1 cellular context compared by ENCODE assay signal in the genomic region with DNA sequence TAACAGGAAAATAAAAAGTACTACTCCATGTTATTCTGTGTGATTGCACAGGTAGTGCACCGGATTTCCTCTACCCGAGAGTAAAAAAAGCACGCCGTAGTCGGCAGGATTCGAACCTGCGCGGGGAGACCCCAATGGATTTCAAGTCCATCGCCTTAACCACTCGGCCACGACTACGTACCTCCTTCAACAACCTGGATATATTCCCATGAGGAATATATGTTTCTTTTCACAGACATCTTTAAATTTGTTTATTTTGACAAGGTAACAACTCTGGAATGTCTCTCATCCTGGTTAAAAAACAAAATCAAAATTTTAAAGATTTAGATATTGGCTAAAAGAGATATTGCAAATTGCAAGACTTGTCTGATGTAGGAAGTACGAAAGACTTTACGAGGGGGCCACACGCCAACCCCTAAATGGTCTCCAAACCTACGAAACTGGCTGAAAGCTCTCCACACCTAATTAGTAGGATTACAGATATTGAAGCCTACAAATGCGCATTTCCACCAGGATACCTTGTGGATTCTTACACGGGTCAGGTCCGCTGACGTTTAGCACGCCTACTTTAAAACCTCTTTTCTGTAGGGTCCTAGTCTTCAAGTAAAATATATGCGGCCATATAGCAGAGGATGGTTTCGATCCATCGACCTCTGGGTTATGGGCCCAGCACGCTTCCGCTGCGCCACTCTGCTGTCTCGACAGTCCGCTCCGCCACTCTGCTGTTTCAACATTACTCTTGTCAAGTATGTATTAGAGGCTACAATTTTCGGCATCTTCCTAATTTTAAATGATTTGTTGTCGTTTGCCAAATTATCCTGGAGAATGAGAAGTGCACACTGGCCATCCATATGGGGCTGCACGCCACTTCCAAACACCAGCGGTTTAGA.
TF ChIP-seq lines count a peak whose summit lies in the region.

No MANE protein-coding gene starts in this region.

TF ChIP-seq in neural cell, 6 proteins besides CTCF, POLR2A, EP300 and RAD21 (continued from another document):
- TF ChIP-seq REST (IDR thresholded peaks at IDR 0.05; ENCODE audit: borderline replicate concordance), result peak; percentile 28
- peak; percentile 27 for TF ChIP-seq MXI1 (conservative IDR thresholded peaks at IDR 0.05; ENCODE audit: poor library complexity, severe bottlenecking)
- peak; percentile 23 for TF ChIP-seq SMC3 (conservative IDR thresholded peaks at IDR 0.05; ENCODE audit: poor library complexity)
TF ChIP-seq in neural cell: peak in this region for 4.
